ENCODE assay signal across 11 cellular contexts in genomic region chr1:32224285-32224684, GRCh38. TPM values are rescaled to one million over a fixed set of nuclear protein-coding genes. Genes with fewer than 3 reads are reported as not detected.
DNase-seq lines count a peak whose midpoint lies in the region; ATAC-seq and TF ChIP-seq lines count a peak whose summit lies in the region.
"Had no signal": no experiment of that assay in that cellular context is flagged by ENCODE, and none has a peak within 500 bp of the region (broad histone marks: within the 10 kb centered on the region; RNA-seq: fewer than 3 reads in every experiment).

No MANE protein-coding gene starts in this region.

- no peaks in the 10 kb centered on the region for H3K27me3 Mint-ChIP-seq in IgD-negative memory B cell
- H3K27me3 Mint-ChIP-seq in activated naive CD8-positive, alpha-beta T cell: no peaks in the 10 kb centered on the region
- H3K27me3 Mint-ChIP-seq in neural crest cell (ENCODE audit: low read depth): no peaks in the 10 kb centered on the region

- H3K9me3 Mint-ChIP-seq in IgD-negative memory B cell (no peaks in the 10 kb centered on the region), neural crest cell (no peaks in the 10 kb centered on the region)
- no peaks in the 10 kb centered on the region for H3K9me3 Mint-ChIP-seq in activated naive CD8-positive, alpha-beta T cell (ENCODE audit: low read depth)

- DNase-seq in neural crest cell (ENCODE audit: low read depth, low spot score): no peak
- DNase-seq in NOMO-1 treated with dmso at 0.1 percent for 144 hours (lab: John Stamatoyannopoulos, UW; ENCODE audit: unreplicated experiment): no peak
- DNase-seq: DMS79, KBM-7, NCI-H2171 treated with DMSO at 0.1 percent for 48 hours had no signal

- H3K36me3 Mint-ChIP-seq in IgD-negative memory B cell (peaks cover 2% of the 10 kb centered on the region), neural crest cell (ENCODE audit: low read depth) (peaks cover 21% of the 10 kb centered on the region)
- peaks cover 5% of the 10 kb centered on the region for H3K36me3 Mint-ChIP-seq in activated naive CD8-positive, alpha-beta T cell

- TF ChIP-seq POLR2A in GM18505 (IDR thresholded peaks at IDR 0.05; ENCODE audit: borderline replicate concordance, extremely low read depth, insufficient read depth, insufficient read length): no peak

- peak overlapping the region in 3 of 4 donors; percentile 78 to 98 (median 93) for H3K4me3 Mint-ChIP-seq in IgD-negative memory B cell
- peak overlapping the region; percentile 97 for H3K4me3 Mint-ChIP-seq in activated naive CD8-positive, alpha-beta T cell
- peak overlapping the region; percentile 99 for H3K4me3 Mint-ChIP-seq in neural crest cell

- no peak for TF ChIP-seq CTCF in neural crest cell (conservative IDR thresholded peaks at IDR 0.05)

- peak overlapping the region; percentile 23 to 90 (median 75) for H3K27ac Mint-ChIP-seq in IgD-negative memory B cell
- H3K27ac Mint-ChIP-seq in activated naive CD8-positive, alpha-beta T cell: peak overlapping the region; percentile 85
- H3K27ac Mint-ChIP-seq in neural crest cell (ENCODE audit: unreplicated experiment): no peak overlapping the region

- H3K4me1 Mint-ChIP-seq in IgD-negative memory B cell (peaks cover 12 to 27% (median 24%) of the 10 kb centered on the region in 3 donors), neural crest cell (peaks cover 37% of the 10 kb centered on the region)
- peaks cover 31% of the 10 kb centered on the region for H3K4me1 Mint-ChIP-seq in activated naive CD8-positive, alpha-beta T cell (ENCODE audit: low read depth)

- ATAC-seq in GM18505 (IDR thresholded peaks at IDR 0.05; ENCODE audit: unreplicated experiment): no peak
- ATAC-seq: activated CD4-positive, CD25-positive, alpha-beta regulatory T cell treated with anti-CD3 and anti-CD28 coated beads, Interleukin-2, amount 50 U/mL, for 24 hours had no signal

RNA-seq across cellular contexts. Expression of gene EIF3I, which starts 2.1 kb away (rescaled TPM):
- 154 TPM for polyA plus RNA-seq in IgD-negative memory B cell
- total RNA-seq in neural crest cell: 190 and 192 TPM in 2 replicates

RNA-seq across cellular contexts. Expression of gene TMEM234, which starts 2.1 kb away (rescaled TPM):
- 7.2 TPM for polyA plus RNA-seq in IgD-negative memory B cell
- total RNA-seq in neural crest cell: 21.3 and 22.5 TPM in 2 replicates

RNA-seq across cellular contexts. Expression of gene DCDC2B, which starts 15.4 kb away (rescaled TPM):
- polyA plus RNA-seq in IgD-negative memory B cell: not detected
- not detected in 2 replicates for total RNA-seq in neural crest cell
- total RNA-seq: RPMI7951, temporal lobe had no signal

RNA-seq across cellular contexts. Expression of gene IQCC, which starts 18.8 kb away (rescaled TPM):
- polyA plus RNA-seq in IgD-negative memory B cell: 1.7 TPM
- 7.3 and 7.8 TPM in 2 replicates for total RNA-seq in neural crest cell

RNA-seq across cellular contexts. Expression of gene FAM167B, which starts 22.7 kb away (rescaled TPM):
- polyA plus RNA-seq in IgD-negative memory B cell: not detected
- total RNA-seq in neural crest cell: 0.66 and 1.5 TPM in 2 replicates
- total RNA-seq: RPMI7951 had no signal
